Comparison of ENCODE assay signal across 1 cellular context in genomic region chr1:96683931-96684330, GRCh38.
TF ChIP-seq lines count a peak whose summit lies in the region.

No MANE protein-coding gene starts in this region.

TF ChIP-seq in HepG2, 621 proteins besides CTCF, POLR2A, EP300 and RAD21:
- TF ChIP-seq KDM1A (CRISPR knock-in tag; IDR thresholded peaks at IDR 0.05) (no peak), GABPB1 (CRISPR knock-in tag; IDR thresholded peaks at IDR 0.05) (no peak), ZNF615 (CRISPR knock-in tag; IDR thresholded peaks at IDR 0.05; ENCODE audit: borderline replicate concordance) (no peak), CEBPB (IDR thresholded peaks at IDR 0.05; ENCODE audit: borderline replicate concordance, low read depth, low read length) (peak; percentile 19; the same call in 1 of the 2 replicates), BCLAF1 (IDR thresholded peaks at IDR 0.05) (no peak), MYPOP (CRISPR knock-in tag; IDR thresholded peaks at IDR 0.05) (no peak), ZNF629 (CRISPR knock-in tag; conservative IDR thresholded peaks at IDR 0.05) (no peak), ATRX (CRISPR knock-in tag; IDR thresholded peaks at IDR 0.05; ENCODE audit: borderline replicate concordance) (no peak)
TF ChIP-seq in HepG2: peak in this region for 1.
